Comparison of ENCODE assay signal across 8 cellular contexts in genomic region chr11:108871152-108871551, GRCh38.
DNase-seq lines count a peak whose midpoint lies in the region; ATAC-seq and TF ChIP-seq lines count a peak whose summit lies in the region.
"Had no signal": no experiment of that assay in that cellular context is flagged by ENCODE, and none has a peak within 500 bp of the region (broad histone marks: within the 10 kb centered on the region; RNA-seq: fewer than 3 reads in every experiment).

No MANE protein-coding gene starts in this region.

- H2AK5ac ChIP-seq in IMR-90 (ENCODE audit: low read depth, low read length): peak overlapping the region; percentile 95

- H3K9me3 ChIP-seq in IMR-90 (ENCODE audit: control insufficient read depth, insufficient read depth, low read length): no peaks in the 10 kb centered on the region
- no peaks in the 10 kb centered on the region for H3K9me3 ChIP-seq in effector memory CD4-positive, alpha-beta T cell (ENCODE audit: control insufficient read depth, low read length)

- dilution Hi-C loops in IMR-90 (cut with HindIII; ENCODE audit: low sequenced_read_pairs, unreplicated experiment): no loop called here

- TF ChIP-seq CTCF in GM06990 (IDR thresholded peaks at IDR 0.05; ENCODE audit: insufficient read depth, low read length, poor library complexity, severe bottlenecking) (peak; percentile 42), IMR-90 (conservative IDR thresholded peaks at IDR 0.05; ENCODE audit: low read depth, low read length) (peak; percentile 68)

- H3K4me1 ChIP-seq in IMR-90 (ENCODE audit: control insufficient read depth, insufficient read depth, low read length): peaks cover 4% of the 10 kb centered on the region
- no peaks in the 10 kb centered on the region for H3K4me1 ChIP-seq in effector memory CD4-positive, alpha-beta T cell (ENCODE audit: control insufficient read depth, insufficient read depth, low read length, poor library complexity, severe bottlenecking)

- H2BK5ac ChIP-seq in IMR-90 (ENCODE audit: low read depth, low read length, poor library complexity, severe bottlenecking): peak overlapping the region; percentile 98

- CTCF ChIA-PET in IMR-90 (lab: Yijun Ruan, JAX): interaction anchor here (0.6 to 2.7 kb wide), 7 partner anchors 16 to 182 kb away, joined by 3 to 11 read pairs (median 3); no protein-coding TSS in a partner anchor

- no peak overlapping the region for H2AK9ac ChIP-seq in IMR-90 (replicated peaks; ENCODE audit: low read depth, low read length, poor library complexity)

- in situ Hi-C loops in IMR-90 (cut with MboI; ENCODE audit: low sequenced_read_pairs): no loop called here

- H3K14ac ChIP-seq in IMR-90 (replicated peaks; ENCODE audit: low read depth, low read length): peak overlapping the region; percentile 65; the same call in 1 of the 2 replicates

- peak overlapping the region; percentile 94 for H4K5ac ChIP-seq in IMR-90 (ENCODE audit: low read depth, low read length)

- no peak for TF ChIP-seq POLR2A in IMR-90 (IDR thresholded peaks at IDR 0.05; ENCODE audit: low read depth, low read length)

- H2BK20ac ChIP-seq in IMR-90 (ENCODE audit: low read depth, low read length): peak overlapping the region; percentile 95

- no peak overlapping the region for H3K4me3 ChIP-seq in GM06990 (replicated peaks; ENCODE audit: low read depth, low read length)
- H3K4me3 ChIP-seq in IMR-90 (ENCODE audit: insufficient read depth, low read depth, low read length): no peak overlapping the region
- H3K4me3 ChIP-seq in effector memory CD4-positive, alpha-beta T cell (ENCODE audit: insufficient read depth, low read depth, low read length, poor library complexity, severe bottlenecking): no peak overlapping the region

- H4K20me1 ChIP-seq in IMR-90 (ENCODE audit: insufficient read depth, low read length): no peaks in the 10 kb centered on the region

- peak overlapping the region; percentile 51 for H2BK15ac ChIP-seq in IMR-90 (ENCODE audit: low read depth, low read length)

- peak overlapping the region; percentile 71 for H3K18ac ChIP-seq in IMR-90 (ENCODE audit: low read depth, low read length)

- H3K4me2 ChIP-seq in IMR-90 (ENCODE audit: low read depth, low read length): no peak overlapping the region

- peak overlapping the region; percentile 6; the same call in 1 of the 2 replicates for H3K9ac ChIP-seq in IMR-90 (ENCODE audit: low read depth, low read length)

- peak; percentile 74 for TF ChIP-seq RAD21 in IMR-90 (IDR thresholded peaks at IDR 0.05; ENCODE audit: low read length)

- H3K23ac ChIP-seq in IMR-90 (ENCODE audit: low read depth, low read length): 0 out of 2 replicates have a peak overlapping the region, but pooled peaks have one; percentile 34

- H3K27me3 ChIP-seq in GM06990 (replicated peaks; ENCODE audit: control insufficient read depth, insufficient read depth, low read length) (no peaks in the 10 kb centered on the region), IMR-90 (ENCODE audit: control insufficient read depth, insufficient read depth, low read length) (no peaks in the 10 kb centered on the region)
- H3K27me3 ChIP-seq in effector memory CD4-positive, alpha-beta T cell (replicated peaks; ENCODE audit: control insufficient read depth, insufficient read depth, low read length, poor library complexity, severe bottlenecking): no peaks in the 10 kb centered on the region

- BruUV-seq in IMR-90 (replicated peaks; lab: Mats Ljungman, UMichigan): no TSS peak

- POLR2A ChIA-PET in IMR-90 (lab: Charles Lee; ENCODE audit: unreplicated experiment): no interaction called here

- H3K79me1 ChIP-seq in IMR-90 (ENCODE audit: low read depth in 1 of 2, low read length in 2 of 2): peaks cover 5 to 21% of the 10 kb centered on the region in 2 experiments; a peak in 3 of 4 replicates

- no peak for DNase-seq in GM06990 (ENCODE audit: extremely low read depth, insufficient read length)
- peak; percentile 75 for DNase-seq in IMR-90
- DNase-seq in activated CD4-positive, alpha-beta T cell treated with anti-CD3 and anti-CD28 coated beads, Interleukin-2, amount 50 U/mL, for 1 hour: peak; percentile 4
- peak; percentile 78 for DNase-seq in iris pigment epithelial cell (ENCODE audit: low read depth)
- no peak for DNase-seq in effector memory CD4-positive, alpha-beta T cell
- no peak for DNase-seq in KG1 (lab: John Stamatoyannopoulos, UW)
- DNase-seq: naive B cell had no signal

- H3K36me3 ChIP-seq in GM06990 (ENCODE audit: control insufficient read depth, insufficient read depth, low read length): no peaks in the 10 kb centered on the region
- H3K36me3 ChIP-seq in IMR-90 (ENCODE audit: control insufficient read depth, insufficient read depth, low read length): no peaks in the 10 kb centered on the region
- no peaks in the 10 kb centered on the region for H3K36me3 ChIP-seq in effector memory CD4-positive, alpha-beta T cell (ENCODE audit: control insufficient read depth, insufficient read depth, low read length)

- H3K56ac ChIP-seq in IMR-90 (ENCODE audit: extremely low read depth, insufficient read depth, low read length): peak overlapping the region; percentile 39; the same call in 1 of the 2 replicates

- H2BK120ac ChIP-seq in IMR-90 (ENCODE audit: low read depth, low read length): peak overlapping the region; percentile 95

- peak overlapping the region; percentile 85; the same call in 1 of the 2 replicates for H3K27ac ChIP-seq in IMR-90 (ENCODE audit: insufficient read depth, low read length)
- no peak overlapping the region for H3K27ac ChIP-seq in effector memory CD4-positive, alpha-beta T cell (ENCODE audit: insufficient read depth, low read length, poor library complexity, severe bottlenecking)

- peak; percentile 58 for ATAC-seq in IMR-90 (ENCODE audit: low read depth)
- no peak for ATAC-seq in GM18907 (IDR thresholded peaks at IDR 0.05; ENCODE audit: unreplicated experiment)

- peak overlapping the region; percentile 87 for H3K4ac ChIP-seq in IMR-90 (ENCODE audit: low read depth, low read length)

- intact Hi-C loops in IMR-90 (cut with micrococcal nuclease): loop anchor here (1.0 to 10.0 kb wide), 4 partner anchors 58 to 824 kb away; partner anchors contain the start of gene C11orf87

- no peaks in the 10 kb centered on the region for H3K9me1 ChIP-seq in IMR-90 (ENCODE audit: insufficient read depth, low read length)

- H4K8ac ChIP-seq in IMR-90 (ENCODE audit: low read depth in 2 of 2, low read length in 2 of 2): peak overlapping the region; percentile 53 to 93

- H2AFZ ChIP-seq in IMR-90 (replicated peaks; ENCODE audit: low read length, poor library complexity): no peak overlapping the region

- peak overlapping the region; percentile 69; the same call in 1 of the 2 replicates for H4K91ac ChIP-seq in IMR-90 (ENCODE audit: insufficient read depth, low read depth, low read length)

TF ChIP-seq in IMR-90, 13 proteins besides CTCF, POLR2A, EP300 and RAD21:
- TF ChIP-seq SMC3 (IDR thresholded peaks at IDR 0.05; ENCODE audit: low read depth, low read length): peak; percentile 59
- no peak for TF ChIP-seq MAFK (IDR thresholded peaks at IDR 0.05; ENCODE audit: low read depth, low read length)
- no peak for TF ChIP-seq NFE2L2 (IDR thresholded peaks at IDR 0.05; ENCODE audit: low read depth, low read length)
- TF ChIP-seq CEBPB (IDR thresholded peaks at IDR 0.05; ENCODE audit: low read depth, low read length): no peak

Comparison
In these comparisons a context has a peak if more than half of its experiments do, and no peak if none do; other contexts are left out.
1. DNase-seq: peak in IMR-90 (single experiment), activated CD4-positive, alpha-beta T cell treated with anti-CD3 and anti-CD28 coated beads, Interleukin-2, amount 50 U/mL, for 1 hour (single experiment) and iris pigment epithelial cell (single experiment); none in GM06990 (single experiment), effector memory CD4-positive, alpha-beta T cell (0 of 3) and KG1 (single experiment).